ENCODE assay signal across 8 cellular contexts in the genomic region with DNA sequence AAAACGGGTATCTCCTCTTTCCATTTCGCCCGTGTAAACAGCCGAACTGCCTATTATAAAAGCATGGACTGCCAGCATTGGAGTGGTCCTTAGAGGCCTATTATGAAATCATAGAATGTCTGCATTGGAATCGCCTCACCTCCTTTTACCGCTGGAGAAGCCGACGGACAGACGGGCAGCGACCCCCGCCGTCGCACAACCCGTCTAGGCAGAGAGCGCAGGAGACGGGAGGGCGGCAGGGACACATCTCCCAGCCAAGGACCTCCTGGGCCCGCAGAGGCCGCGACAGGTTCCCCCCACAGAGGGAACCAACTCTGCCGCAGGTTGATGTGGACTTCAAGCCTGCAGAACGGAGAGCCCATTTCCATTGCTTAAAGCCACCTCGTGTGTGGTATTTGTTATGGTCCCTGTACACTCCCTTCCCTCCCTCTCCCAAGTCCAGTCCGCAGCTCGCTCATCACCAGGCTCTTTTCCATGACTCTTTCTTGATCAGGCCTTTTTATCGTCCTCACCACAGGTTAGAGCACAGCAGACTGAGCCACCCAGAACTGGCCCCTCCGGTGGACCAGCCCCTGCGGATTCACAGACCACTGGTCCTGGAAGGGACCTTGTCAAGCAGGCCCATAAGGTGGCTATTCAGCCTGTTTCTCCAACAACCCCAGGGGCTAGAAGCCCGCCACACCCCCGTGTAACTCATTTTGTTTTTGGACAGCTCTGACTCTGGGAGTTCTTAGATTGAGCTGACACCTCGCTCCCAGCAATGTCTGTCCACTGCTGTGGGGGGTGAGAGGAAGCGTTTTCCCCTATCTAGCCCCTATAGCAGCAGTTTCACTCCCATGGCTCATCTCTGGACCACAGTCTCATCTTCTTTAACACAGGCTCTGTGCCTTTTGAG. TPM values are rescaled to one million over a fixed set of nuclear protein-coding genes. Genes with fewer than 3 reads are reported as not detected.
A peak's percentile ranks its signal among the peaks of the same experiment; 100 is the strongest.
DNase-seq lines count a peak whose midpoint lies in the region; ATAC-seq and TF ChIP-seq lines count a peak whose summit lies in the region.

No MANE protein-coding gene starts in this region.

- H2BK15ac ChIP-seq in mesenchymal stem cell (ENCODE audit: low read depth, poor library complexity, severe bottlenecking), result no peak overlapping the region

- no peak overlapping the region for H3K23ac ChIP-seq in mesenchymal stem cell (ENCODE audit: low read length in 2 of 2)

- H2BK5ac ChIP-seq in mesenchymal stem cell (ENCODE audit: low read depth, low read length, poor library complexity, severe bottlenecking), result no peak overlapping the region

- no peak overlapping the region for H3K14ac ChIP-seq in mesenchymal stem cell (ENCODE audit: low read length in 2 of 2)

- peak overlapping the region; percentile 96 for H3K9ac ChIP-seq in mesenchymal stem cell (ENCODE audit: low read length)

- peak overlapping the region; percentile 5 for H3K4me2 ChIP-seq in mesenchymal stem cell (ENCODE audit: low read length, poor library complexity, severe bottlenecking)

- no peak overlapping the region for H2BK120ac ChIP-seq in mesenchymal stem cell (ENCODE audit: low read depth, low read length)

- H3K27ac ChIP-seq in mesenchymal stem cell (ENCODE audit: low read length, poor library complexity, severe bottlenecking), result no peak overlapping the region
- H3K27ac ChIP-seq in urinary bladder (ENCODE audit: low read depth), result no peak overlapping the region

- TF ChIP-seq CTCF in choroid plexus epithelial cell (conservative IDR thresholded peaks at IDR 0.05; ENCODE audit: low read depth, low read length), result no peak

- ATAC-seq in HG03196 (IDR thresholded peaks at IDR 0.05; ENCODE audit: unreplicated experiment), result no peak

- H2AFZ ChIP-seq in mesenchymal stem cell (ENCODE audit: low read depth, low read length), result peak overlapping the region; percentile 43

- H3K9me3 ChIP-seq in mesenchymal stem cell (ENCODE audit: control insufficient read depth, low read length), result no peaks in the 10 kb centered on the region

- H3K79me1 ChIP-seq in mesenchymal stem cell (replicated peaks; ENCODE audit: low read length, poor library complexity, severe bottlenecking), result peaks cover 14% of the 10 kb centered on the region

- H4K91ac ChIP-seq in mesenchymal stem cell (ENCODE audit: low read length), result no peak overlapping the region

- H4K8ac ChIP-seq in mesenchymal stem cell (ENCODE audit: low read length), result no peak overlapping the region

- peaks cover 0 to 3% of the 10 kb centered on the region in 2 experiments for H3K36me3 ChIP-seq in mesenchymal stem cell (ENCODE audit: control insufficient read depth in 1 of 2, insufficient read depth in 2 of 2, low read depth in 1 of 2, low read length in 2 of 2)
- H3K36me3 ChIP-seq in urinary bladder (ENCODE audit: insufficient read depth), result no peaks in the 10 kb centered on the region

- H3K18ac ChIP-seq in mesenchymal stem cell (ENCODE audit: low read depth in 1 of 2, low read length in 2 of 2), result no peak overlapping the region

- DNase-seq in NCI-H1436 treated with DMSO at 0.1 percent for 48 hours (lab: John Stamatoyannopoulos, UW) (peak; percentile 72), NCI-H1436 (lab: John Stamatoyannopoulos, UW) (no peak), NAMALWA (ENCODE audit: low spot score) (peak; percentile 17), choroid plexus epithelial cell (ENCODE audit: low read depth) (peak; percentile 25), mesenchymal stem cell (no peak), hepatic stellate cell (ENCODE audit: low spot score) (no peak)

- no peak overlapping the region for H3K4ac ChIP-seq in mesenchymal stem cell (ENCODE audit: low read depth in 1 of 2, low read length in 2 of 2)

- peak overlapping the region; percentile 95 for H3K4me3 ChIP-seq in choroid plexus epithelial cell (ENCODE audit: low read depth, low read length)
- H3K4me3 ChIP-seq in mesenchymal stem cell (ENCODE audit: insufficient read depth in 1 of 2, low read depth in 1 of 2, low read length in 2 of 2), result peak overlapping the region; percentile 61 to 94
- H3K4me3 ChIP-seq in urinary bladder (ENCODE audit: low read depth, low read length), result peak overlapping the region; percentile 84

- H3K4me1 ChIP-seq in mesenchymal stem cell (ENCODE audit: control insufficient read depth, insufficient read depth, low read depth, low read length) (peaks cover 14% of the 10 kb centered on the region), urinary bladder (ENCODE audit: insufficient read depth) (no peaks in the 10 kb centered on the region)

- peak overlapping the region; percentile 6 to 18 for H2BK12ac ChIP-seq in mesenchymal stem cell (ENCODE audit: low read length in 2 of 2)

- 35% methylated on average over 31 of the region's 32 CpGs for WGBS in mesenchymal stem cell
- 28% methylated on average over 32 of the region's 32 CpGs for WGBS in urinary bladder

- H2AK5ac ChIP-seq in mesenchymal stem cell (ENCODE audit: low read length, severe bottlenecking), result no peak overlapping the region

- peaks cover 0 to 4% of the 10 kb centered on the region in 2 experiments for H3K27me3 ChIP-seq in mesenchymal stem cell (ENCODE audit: control insufficient read depth in 1 of 2, insufficient read depth in 1 of 2, low read length in 2 of 2)

RNA-seq across cellular contexts. Expression of gene PPP1R2, which starts 0.8 kb away (rescaled TPM):
- 22.1 TPM for polyA plus RNA-seq in mesenchymal stem cell (2013, experiment 1 of 2)
- 24.1 TPM for polyA plus RNA-seq in mesenchymal stem cell (2013, experiment 2 of 2)
- 104 TPM for total RNA-seq in urinary bladder
- polyA plus RNA-seq in urinary bladder, result 47.7 TPM

RNA-seq across cellular contexts. Expression of gene APOD, which starts 39.9 kb away (rescaled TPM):
- 0.10 TPM for polyA plus RNA-seq in mesenchymal stem cell (2013, experiment 1 of 2)
- polyA plus RNA-seq in mesenchymal stem cell (2013, experiment 2 of 2), result 0.16 TPM
- 11.7 TPM for total RNA-seq in urinary bladder
- 395 TPM for polyA plus RNA-seq in urinary bladder

Comparison
In these comparisons a context has a peak if more than half of its experiments do, and no peak if none do; other contexts are left out.
1. DNase-seq: peak in NCI-H1436 treated with DMSO at 0.1 percent for 48 hours (single experiment), NAMALWA (single experiment) and choroid plexus epithelial cell (single experiment); none in NCI-H1436 (single experiment), mesenchymal stem cell (single experiment) and hepatic stellate cell (single experiment).
2. Peak in every context shown above with its lines, with median percentiles within 50 percentile points of each other: H3K4me3 ChIP-seq.